ENCODE assay signal across 1 cellular context in the genomic region with DNA sequence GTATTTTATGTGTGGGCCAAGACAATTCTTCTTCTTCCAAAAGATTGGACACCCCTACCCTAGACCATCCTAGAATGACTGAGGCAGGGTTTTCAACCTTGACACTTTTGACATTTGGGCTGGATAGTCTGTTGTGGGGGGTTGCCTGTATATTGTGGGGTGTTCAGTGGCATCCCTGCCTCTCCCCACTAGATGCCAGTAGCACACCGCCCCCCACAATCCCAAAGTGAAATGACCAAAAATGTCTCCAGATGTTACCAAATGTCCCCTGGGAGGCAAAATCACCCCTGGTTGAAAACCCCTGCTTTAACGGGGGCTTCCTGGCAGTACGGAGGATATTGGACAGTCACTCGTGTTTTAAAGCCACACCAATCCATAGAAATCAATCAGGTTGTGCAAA.
TF ChIP-seq lines count a peak whose summit lies in the region.

No MANE protein-coding gene starts in this region.

TF ChIP-seq in K562, 482 proteins besides CTCF, POLR2A, EP300 and RAD21 (continued from another document):
- TF ChIP-seq, protein P1, sequence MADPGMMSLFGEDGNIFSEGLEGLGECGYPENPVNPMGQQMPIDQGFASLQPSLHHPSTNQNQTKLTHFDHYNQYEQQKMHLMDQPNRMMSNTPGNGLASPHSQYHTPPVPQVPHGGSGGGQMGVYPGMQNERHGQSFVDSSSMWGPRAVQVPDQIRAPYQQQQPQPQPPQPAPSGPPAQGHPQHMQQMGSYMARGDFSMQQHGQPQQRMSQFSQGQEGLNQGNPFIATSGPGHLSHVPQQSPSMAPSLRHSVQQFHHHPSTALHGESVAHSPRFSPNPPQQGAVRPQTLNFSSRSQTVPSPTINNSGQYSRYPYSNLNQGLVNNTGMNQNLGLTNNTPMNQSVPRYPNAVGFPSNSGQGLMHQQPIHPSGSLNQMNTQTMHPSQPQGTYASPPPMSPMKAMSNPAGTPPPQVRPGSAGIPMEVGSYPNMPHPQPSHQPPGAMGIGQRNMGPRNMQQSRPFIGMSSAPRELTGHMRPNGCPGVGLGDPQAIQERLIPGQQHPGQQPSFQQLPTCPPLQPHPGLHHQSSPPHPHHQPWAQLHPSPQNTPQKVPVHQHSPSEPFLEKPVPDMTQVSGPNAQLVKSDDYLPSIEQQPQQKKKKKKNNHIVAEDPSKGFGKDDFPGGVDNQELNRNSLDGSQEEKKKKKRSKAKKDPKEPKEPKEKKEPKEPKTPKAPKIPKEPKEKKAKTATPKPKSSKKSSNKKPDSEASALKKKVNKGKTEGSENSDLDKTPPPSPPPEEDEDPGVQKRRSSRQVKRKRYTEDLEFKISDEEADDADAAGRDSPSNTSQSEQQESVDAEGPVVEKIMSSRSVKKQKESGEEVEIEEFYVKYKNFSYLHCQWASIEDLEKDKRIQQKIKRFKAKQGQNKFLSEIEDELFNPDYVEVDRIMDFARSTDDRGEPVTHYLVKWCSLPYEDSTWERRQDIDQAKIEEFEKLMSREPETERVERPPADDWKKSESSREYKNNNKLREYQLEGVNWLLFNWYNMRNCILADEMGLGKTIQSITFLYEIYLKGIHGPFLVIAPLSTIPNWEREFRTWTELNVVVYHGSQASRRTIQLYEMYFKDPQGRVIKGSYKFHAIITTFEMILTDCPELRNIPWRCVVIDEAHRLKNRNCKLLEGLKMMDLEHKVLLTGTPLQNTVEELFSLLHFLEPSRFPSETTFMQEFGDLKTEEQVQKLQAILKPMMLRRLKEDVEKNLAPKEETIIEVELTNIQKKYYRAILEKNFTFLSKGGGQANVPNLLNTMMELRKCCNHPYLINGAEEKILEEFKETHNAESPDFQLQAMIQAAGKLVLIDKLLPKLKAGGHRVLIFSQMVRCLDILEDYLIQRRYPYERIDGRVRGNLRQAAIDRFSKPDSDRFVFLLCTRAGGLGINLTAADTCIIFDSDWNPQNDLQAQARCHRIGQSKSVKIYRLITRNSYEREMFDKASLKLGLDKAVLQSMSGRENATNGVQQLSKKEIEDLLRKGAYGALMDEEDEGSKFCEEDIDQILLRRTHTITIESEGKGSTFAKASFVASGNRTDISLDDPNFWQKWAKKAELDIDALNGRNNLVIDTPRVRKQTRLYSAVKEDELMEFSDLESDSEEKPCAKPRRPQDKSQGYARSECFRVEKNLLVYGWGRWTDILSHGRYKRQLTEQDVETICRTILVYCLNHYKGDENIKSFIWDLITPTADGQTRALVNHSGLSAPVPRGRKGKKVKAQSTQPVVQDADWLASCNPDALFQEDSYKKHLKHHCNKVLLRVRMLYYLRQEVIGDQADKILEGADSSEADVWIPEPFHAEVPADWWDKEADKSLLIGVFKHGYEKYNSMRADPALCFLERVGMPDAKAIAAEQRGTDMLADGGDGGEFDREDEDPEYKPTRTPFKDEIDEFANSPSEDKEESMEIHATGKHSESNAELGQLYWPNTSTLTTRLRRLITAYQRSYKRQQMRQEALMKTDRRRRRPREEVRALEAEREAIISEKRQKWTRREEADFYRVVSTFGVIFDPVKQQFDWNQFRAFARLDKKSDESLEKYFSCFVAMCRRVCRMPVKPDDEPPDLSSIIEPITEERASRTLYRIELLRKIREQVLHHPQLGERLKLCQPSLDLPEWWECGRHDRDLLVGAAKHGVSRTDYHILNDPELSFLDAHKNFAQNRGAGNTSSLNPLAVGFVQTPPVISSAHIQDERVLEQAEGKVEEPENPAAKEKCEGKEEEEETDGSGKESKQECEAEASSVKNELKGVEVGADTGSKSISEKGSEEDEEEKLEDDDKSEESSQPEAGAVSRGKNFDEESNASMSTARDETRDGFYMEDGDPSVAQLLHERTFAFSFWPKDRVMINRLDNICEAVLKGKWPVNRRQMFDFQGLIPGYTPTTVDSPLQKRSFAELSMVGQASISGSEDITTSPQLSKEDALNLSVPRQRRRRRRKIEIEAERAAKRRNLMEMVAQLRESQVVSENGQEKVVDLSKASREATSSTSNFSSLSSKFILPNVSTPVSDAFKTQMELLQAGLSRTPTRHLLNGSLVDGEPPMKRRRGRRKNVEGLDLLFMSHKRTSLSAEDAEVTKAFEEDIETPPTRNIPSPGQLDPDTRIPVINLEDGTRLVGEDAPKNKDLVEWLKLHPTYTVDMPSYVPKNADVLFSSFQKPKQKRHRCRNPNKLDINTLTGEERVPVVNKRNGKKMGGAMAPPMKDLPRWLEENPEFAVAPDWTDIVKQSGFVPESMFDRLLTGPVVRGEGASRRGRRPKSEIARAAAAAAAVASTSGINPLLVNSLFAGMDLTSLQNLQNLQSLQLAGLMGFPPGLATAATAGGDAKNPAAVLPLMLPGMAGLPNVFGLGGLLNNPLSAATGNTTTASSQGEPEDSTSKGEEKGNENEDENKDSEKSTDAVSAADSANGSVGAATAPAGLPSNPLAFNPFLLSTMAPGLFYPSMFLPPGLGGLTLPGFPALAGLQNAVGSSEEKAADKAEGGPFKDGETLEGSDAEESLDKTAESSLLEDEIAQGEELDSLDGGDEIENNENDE (IDR thresholded peaks at IDR 0.05; ENCODE audit: low read depth, low read length) = no peak
- TF ChIP-seq SRSF1 (IDR thresholded peaks at IDR 0.05; ENCODE audit: low read depth, low read length) (no peak), ETV1 (tag; conservative IDR thresholded peaks at IDR 0.05; ENCODE audit: low read depth) (no peak), ZNF785 (CRISPR knock-in tag; IDR thresholded peaks at IDR 0.05) (no peak), CHD4 (IDR thresholded peaks at IDR 0.05; ENCODE audit: insufficient read depth, insufficient replicate concordance, low read depth, low read length, poor library complexity, severe bottlenecking) (no peak), SMARCB1 (IDR thresholded peaks at IDR 0.05; ENCODE audit: insufficient read length, low read depth) (no peak), PHF8 (IDR thresholded peaks at IDR 0.05; ENCODE audit: borderline replicate concordance, low read length) (no peak), SMARCA4 (IDR thresholded peaks at IDR 0.05) (no peak), CHD2 (IDR thresholded peaks at IDR 0.05; ENCODE audit: low read depth, low read length) (no peak), TCFL5 (CRISPR knock-in tag; conservative IDR thresholded peaks at IDR 0.05) (no peak), ZNF707 (CRISPR knock-in tag; conservative IDR thresholded peaks at IDR 0.05) (no peak), NRF1 (conservative IDR thresholded peaks at IDR 0.05 in 1 of 2, IDR thresholded peaks at IDR 0.05 in 1 of 2) (no peak), SNRNP70 (optimal IDR thresholded peaks at IDR 0.05; ENCODE audit: low read depth, low read length) (no peak)
- TF ChIP-seq, protein P2, sequence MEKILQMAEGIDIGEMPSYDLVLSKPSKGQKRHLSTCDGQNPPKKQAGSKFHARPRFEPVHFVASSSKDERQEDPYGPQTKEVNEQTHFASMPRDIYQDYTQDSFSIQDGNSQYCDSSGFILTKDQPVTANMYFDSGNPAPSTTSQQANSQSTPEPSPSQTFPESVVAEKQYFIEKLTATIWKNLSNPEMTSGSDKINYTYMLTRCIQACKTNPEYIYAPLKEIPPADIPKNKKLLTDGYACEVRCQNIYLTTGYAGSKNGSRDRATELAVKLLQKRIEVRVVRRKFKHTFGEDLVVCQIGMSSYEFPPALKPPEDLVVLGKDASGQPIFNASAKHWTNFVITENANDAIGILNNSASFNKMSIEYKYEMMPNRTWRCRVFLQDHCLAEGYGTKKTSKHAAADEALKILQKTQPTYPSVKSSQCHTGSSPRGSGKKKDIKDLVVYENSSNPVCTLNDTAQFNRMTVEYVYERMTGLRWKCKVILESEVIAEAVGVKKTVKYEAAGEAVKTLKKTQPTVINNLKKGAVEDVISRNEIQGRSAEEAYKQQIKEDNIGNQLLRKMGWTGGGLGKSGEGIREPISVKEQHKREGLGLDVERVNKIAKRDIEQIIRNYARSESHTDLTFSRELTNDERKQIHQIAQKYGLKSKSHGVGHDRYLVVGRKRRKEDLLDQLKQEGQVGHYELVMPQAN (IDR thresholded peaks at IDR 0.05; ENCODE audit: borderline replicate concordance) = no peak
